In the genomic region with DNA sequence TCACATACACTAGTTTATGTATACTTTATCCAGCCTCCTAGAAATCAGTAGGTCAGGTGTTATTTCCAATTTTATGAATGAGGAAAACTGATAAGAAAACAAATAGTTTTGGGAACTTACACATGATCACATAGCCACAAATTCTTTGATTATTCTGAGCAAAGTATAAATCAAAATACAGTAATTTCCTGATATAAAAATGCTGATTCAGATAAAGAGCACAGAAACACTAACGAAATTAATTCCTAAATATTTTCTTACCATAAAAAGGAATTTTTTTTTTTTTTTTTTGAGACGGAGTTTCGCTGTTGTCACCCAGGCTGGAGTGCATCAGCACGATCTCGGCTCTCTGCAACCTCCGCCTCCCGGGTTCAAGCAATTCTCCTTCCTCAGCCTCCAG, we compare ENCODE assay signal across 25 cellular contexts.
"Had no signal": no experiment of that assay in that cellular context is flagged by ENCODE, and none has a peak within 500 bp of the region (broad histone marks: within the 10 kb centered on the region; RNA-seq: fewer than 3 reads in every experiment).

No MANE protein-coding gene starts in this region.

- H3K9me3 ChIP-seq: colonic mucosa, esophagus squamous epithelium, gastrocnemius medialis, heart right ventricle, left lung, lower lobe of right lung, mucosa of descending colon had no signal

- ATAC-seq: effector memory CD8-positive, alpha-beta T cell; esophagus mucosa; gastrocnemius medialis; heart right ventricle; left cardiac atrium; left lung; left ventricle myocardium superior; lower lobe of right lung; mucosa of descending colon had no signal

- H3K27me3 ChIP-seq: colonic mucosa, esophagus squamous epithelium, gastrocnemius medialis, heart right ventricle, left lung had no signal

- DNase-seq: colonic mucosa; cortex of kidney; effector CD8-positive, alpha-beta T cell; effector memory CD8-positive, alpha-beta T cell; endodermal cell; erythroblast; esophagus squamous epithelium; foreskin fibroblast; foreskin melanocyte; gastrocnemius medialis; glutamatergic neuron; head of caudate nucleus; heart right ventricle; hippocampal formation; left cardiac atrium; left lung; left ventricle myocardium superior; lower lobe of right lung; mesenchymal stem cell; mucosa of descending colon; naive B cell had no signal

- FAIRE-seq: endometrium, keratinocyte had no signal

- H3K27ac ChIP-seq: colonic mucosa, epithelial cell of prostate, esophagus squamous epithelium, gastrocnemius medialis, heart right ventricle, left lung, lower lobe of right lung had no signal

- H3K4me3 ChIP-seq: colonic mucosa, esophagus squamous epithelium, gastrocnemius medialis, heart right ventricle, left lung, lower lobe of right lung, mucosa of descending colon had no signal

- H3K36me3 ChIP-seq: colonic mucosa, esophagus squamous epithelium, gastrocnemius medialis, heart right ventricle, left lung, lower lobe of right lung had no signal

- H3K4me1 ChIP-seq: colonic mucosa, esophagus squamous epithelium, gastrocnemius medialis, left lung, lower lobe of right lung had no signal
